Comparison of ENCODE assay signal across 21 cellular contexts in genomic region chr20:49006446-49006980, GRCh38.
"Had no signal": no experiment of that assay in that cellular context is flagged by ENCODE, and none has a peak within 500 bp of the region (broad histone marks: within the 10 kb centered on the region; RNA-seq: fewer than 3 reads in every experiment).

No MANE protein-coding gene starts in this region.

- H3K4me3 Mint-ChIP-seq: activated B cell treated with CpG ODN at 0.5 μM for 24 hours; brain; mesothelial cell of epicardium; naive thymus-derived CD8-positive, alpha-beta T cell; stimulated activated naive CD8-positive, alpha-beta T cell treated with anti-CD3 and anti-CD28 coated beads, Interleukin-15, amount 100 ng/mL, for 72 hours had no signal

- DNase-seq: activated B cell treated with CpG ODN at 0.5 μM for 24 hours; activated CD4-positive, alpha-beta T cell treated with anti-CD3 and anti-CD28 coated beads for 4 hours; activated CD4-positive, alpha-beta T cell treated with anti-CD3 and anti-CD28 coated beads, Interleukin-2, amount 50 U/mL, for 48 hours; activated effector memory CD4-positive, alpha-beta T cell treated with anti-CD3 and anti-CD28 coated beads, Interleukin-2, amount 50 U/mL, for 16 hours; activated naive CD4-positive, alpha-beta T cell treated with anti-CD3 and anti-CD28 coated beads, Interleukin-2, amount 50 U/mL, for 16 hours; anterior cingulate cortex; colonic mucosa; glutamatergic neuron; hippocampal formation; left ventricle myocardium inferior; naive thymus-derived CD8-positive, alpha-beta T cell; ovary; right cardiac atrium; stimulated activated CD4-positive, alpha-beta T cell treated with anti-CD3 and anti-CD28 coated beads, Interleukin-12 subunit alpha, Interleukin-12 subunit beta, amount 100 ng/mL, for 4 hours; stimulated activated CD4-positive, alpha-beta T cell treated with anti-CD3 and anti-CD28 coated beads, Interleukin-4, amount 100 ng/mL, for 4 hours; stimulated activated naive CD8-positive, alpha-beta T cell treated with anti-CD3 and anti-CD28 coated beads, Interleukin-15, amount 100 ng/mL, for 72 hours; T-helper 9 cell; tibial artery had no signal

- FAIRE-seq: frontal cortex had no signal

- H3K4me1 Mint-ChIP-seq: activated B cell treated with CpG ODN at 0.5 μM for 24 hours; brain; mesothelial cell of epicardium; stimulated activated naive CD8-positive, alpha-beta T cell treated with anti-CD3 and anti-CD28 coated beads, Interleukin-15, amount 100 ng/mL, for 72 hours had no signal

- ATAC-seq: naive thymus-derived CD8-positive, alpha-beta T cell; right cardiac atrium; stimulated activated naive CD8-positive, alpha-beta T cell treated with anti-CD3 and anti-CD28 coated beads, Interleukin-15, amount 100 ng/mL, for 72 hours had no signal

- H3K27ac Mint-ChIP-seq: activated B cell treated with CpG ODN at 0.5 μM for 24 hours; mesothelial cell of epicardium; stimulated activated naive CD8-positive, alpha-beta T cell treated with anti-CD3 and anti-CD28 coated beads, Interleukin-15, amount 100 ng/mL, for 72 hours had no signal

- H3K9me3 Mint-ChIP-seq: activated B cell treated with CpG ODN at 0.5 μM for 24 hours; brain; mesothelial cell of epicardium; naive thymus-derived CD8-positive, alpha-beta T cell; stimulated activated naive CD8-positive, alpha-beta T cell treated with anti-CD3 and anti-CD28 coated beads, Interleukin-15, amount 100 ng/mL, for 72 hours had no signal

- H3K27me3 Mint-ChIP-seq: activated B cell treated with CpG ODN at 0.5 μM for 24 hours; naive thymus-derived CD8-positive, alpha-beta T cell; stimulated activated naive CD8-positive, alpha-beta T cell treated with anti-CD3 and anti-CD28 coated beads, Interleukin-15, amount 100 ng/mL, for 72 hours had no signal
